In genomic region chr22:40057652-40058051, GRCh38 we compare ENCODE assay signal across 13 cellular contexts.
DNase-seq lines count a peak whose midpoint lies in the region; ATAC-seq and TF ChIP-seq lines count a peak whose summit lies in the region.
"Had no signal": no experiment of that assay in that cellular context is flagged by ENCODE, and none has a peak within 500 bp of the region (broad histone marks: within the 10 kb centered on the region; RNA-seq: fewer than 3 reads in every experiment).

No MANE protein-coding gene starts in this region.

- H3K27ac Mint-ChIP-seq in activated CD8-positive, alpha-beta memory T cell treated with anti-CD3 and anti-CD28 coated beads, Interleukin-2, amount 10 ng/mL, durations not matched to agents 7 days and 5 days: peak overlapping the region; percentile 65
- peak overlapping the region; percentile 96 for H3K27ac Mint-ChIP-seq in activated naive CD8-positive, alpha-beta T cell

- no peaks in the 10 kb centered on the region for H4K20me1 ChIP-seq in mammary epithelial cell (ENCODE audit: insufficient read depth, low read length)

- H3K27ac ChIP-seq in HEK293 (ENCODE audit: extremely low read depth, low read depth, low read length) (no peak overlapping the region), parathyroid adenoma (no peak overlapping the region), mammary epithelial cell (ENCODE audit: insufficient read depth, low read depth, low read length) (no peak overlapping the region)
- H3K27ac ChIP-seq: C4-2B, prostate gland had no signal

- intact Hi-C loops in mammary epithelial cell (cut with micrococcal nuclease): no loop called here

- H3K79me2 ChIP-seq in parathyroid adenoma: peaks cover 12% of the 10 kb centered on the region
- no peaks in the 10 kb centered on the region for H3K79me2 ChIP-seq in mammary epithelial cell (ENCODE audit: insufficient read depth, low read length)

- CTCF ChIA-PET in activated CD8-positive, alpha-beta memory T cell treated with anti-CD3 and anti-CD28 coated beads, Interleukin-2, amount 10 ng/mL, durations not matched to agents 7 days and 5 days (lab: Charles Lee): interaction anchor here (0.8 to 2.1 kb wide), 4 partner anchors 14 to 290 kb away, joined by 3 to 5 read pairs (median 4); no protein-coding TSS in a partner anchor
- CTCF ChIA-PET in HEK293 (lab: Yijun Ruan, JAX): no interaction called here
- CTCF ChIA-PET in mammary epithelial cell (lab: Charles Lee; ENCODE audit: low non-redundant PET): no interaction called here

- dilution Hi-C loops in mammary epithelial cell (cut with HindIII; ENCODE audit: low sequenced_read_pairs): loop anchor here (25.0 kb wide), 1 partner anchor 280 kb away; the partner anchor contains the start of gene ADSL

- H3K36me3 Mint-ChIP-seq in activated CD8-positive, alpha-beta memory T cell treated with anti-CD3 and anti-CD28 coated beads, Interleukin-2, amount 10 ng/mL, durations not matched to agents 7 days and 5 days: peaks cover 3% of the 10 kb centered on the region
- peaks cover 3% of the 10 kb centered on the region for H3K36me3 Mint-ChIP-seq in activated naive CD8-positive, alpha-beta T cell

- peaks cover 57% of the 10 kb centered on the region for H3K4me1 Mint-ChIP-seq in activated CD8-positive, alpha-beta memory T cell treated with anti-CD3 and anti-CD28 coated beads, Interleukin-2, amount 10 ng/mL, durations not matched to agents 7 days and 5 days
- H3K4me1 Mint-ChIP-seq in activated naive CD8-positive, alpha-beta T cell (ENCODE audit: low read depth): peaks cover 78% of the 10 kb centered on the region

- no peaks in the 10 kb centered on the region for H3K27me3 ChIP-seq in parathyroid adenoma (ENCODE audit: control insufficient read depth, insufficient read depth, low read length)
- H3K27me3 ChIP-seq in mammary epithelial cell (ENCODE audit: insufficient read depth, low read length): no peaks in the 10 kb centered on the region

- in situ Hi-C loops in mammary epithelial cell (cut with MboI; ENCODE audit: low sequenced_read_pairs in 2 of 2): no loop called here

- no peak for ATAC-seq in activated CD8-positive, alpha-beta memory T cell treated with anti-CD3 and anti-CD28 coated beads, Interleukin-2, amount 10 ng/mL, durations not matched to agents 7 days and 5 days
- no peak for ATAC-seq in GM21723 (IDR thresholded peaks at IDR 0.05; ENCODE audit: unreplicated experiment)

- no peak overlapping the region for H3K4me3 ChIP-seq in HEK293 (ENCODE audit: low read depth, low read length)
- no peak overlapping the region for H3K4me3 ChIP-seq in parathyroid adenoma (ENCODE audit: low read depth, low read length)
- H3K4me3 ChIP-seq in mammary epithelial cell (replicated peaks in 1 of 3; ENCODE audit: insufficient read depth in 1 of 3, low read depth in 2 of 3, low read length in 3 of 3): no peak overlapping the region
- H3K4me3 ChIP-seq: prostate gland had no signal

- BruUV-seq in mammary epithelial cell (replicated peaks; lab: Mats Ljungman, UMichigan): no TSS peak

- no peaks in the 10 kb centered on the region for H3K27me3 Mint-ChIP-seq in activated CD8-positive, alpha-beta memory T cell treated with anti-CD3 and anti-CD28 coated beads, Interleukin-2, amount 10 ng/mL, durations not matched to agents 7 days and 5 days
- H3K27me3 Mint-ChIP-seq in activated naive CD8-positive, alpha-beta T cell: no peaks in the 10 kb centered on the region

- POLR2A ChIA-PET in HEK293 (lab: Yijun Ruan, JAX): interaction anchor here (2.9 kb wide), 1 partner anchor 13 kb away, joined by 19 read pairs; no protein-coding TSS in a partner anchor

- no peak for DNase-seq in activated CD8-positive, alpha-beta memory T cell treated with anti-CD3 and anti-CD28 coated beads, Interleukin-2, amount 10 ng/mL, durations not matched to agents 7 days and 5 days
- DNase-seq in activated CD8-positive, alpha-beta memory T cell treated with anti-CD3 and anti-CD28 coated beads for 24 hours: no peak
- no peak for DNase-seq in mammary epithelial cell
- DNase-seq in Kasumi-1 (lab: John Stamatoyannopoulos, UW): no peak
- DNase-seq: effector CD8-positive, alpha-beta T cell; mesendoderm; NCI-H1694 treated with DMSO at 0.1 percent for 48 hours had no signal

- H2AFZ ChIP-seq in parathyroid adenoma (no peak overlapping the region), mammary epithelial cell (ENCODE audit: low read depth, low read length) (no peak overlapping the region)

- H3K4me1 ChIP-seq in HEK293 (ENCODE audit: control insufficient read depth, insufficient read depth, low read length) (peaks cover 13% of the 10 kb centered on the region), parathyroid adenoma (no peaks in the 10 kb centered on the region), mammary epithelial cell (ENCODE audit: insufficient read depth, low read length) (peaks cover 4% of the 10 kb centered on the region)
- H3K4me1 ChIP-seq: prostate gland had no signal

- H3K9me3 Mint-ChIP-seq in activated CD8-positive, alpha-beta memory T cell treated with anti-CD3 and anti-CD28 coated beads, Interleukin-2, amount 10 ng/mL, durations not matched to agents 7 days and 5 days (ENCODE audit: low read depth): no peaks in the 10 kb centered on the region
- no peaks in the 10 kb centered on the region for H3K9me3 Mint-ChIP-seq in activated naive CD8-positive, alpha-beta T cell (ENCODE audit: low read depth)

- H3K9ac ChIP-seq in parathyroid adenoma: no peak overlapping the region
- H3K9ac ChIP-seq in mammary epithelial cell (ENCODE audit: insufficient read depth, low read length): no peak overlapping the region

- H3K4me2 ChIP-seq in parathyroid adenoma (ENCODE audit: low read length): peak overlapping the region; percentile 21
- no peak overlapping the region for H3K4me2 ChIP-seq in mammary epithelial cell (ENCODE audit: insufficient read depth, low read depth, low read length)

- no peak overlapping the region for H3K4me3 Mint-ChIP-seq in activated CD8-positive, alpha-beta memory T cell treated with anti-CD3 and anti-CD28 coated beads, Interleukin-2, amount 10 ng/mL, durations not matched to agents 7 days and 5 days
- H3K4me3 Mint-ChIP-seq in activated naive CD8-positive, alpha-beta T cell: peak overlapping the region; percentile 59

- no peak for TF ChIP-seq CTCF in HEK293 (tag by site-specific recombination; IDR thresholded peaks at IDR 0.05)
- no peak for TF ChIP-seq CTCF in parathyroid adenoma (IDR thresholded peaks at IDR 0.05)
- no peak for TF ChIP-seq CTCF in mammary epithelial cell (conservative IDR thresholded peaks at IDR 0.05 in 1 of 2, IDR thresholded peaks at IDR 0.05 in 1 of 2; ENCODE audit: extremely low read depth in 1 of 2, insufficient read depth in 1 of 2, low read depth in 1 of 2, low read length in 2 of 2)

- H3K9me3 ChIP-seq in HEK293 (ENCODE audit: control insufficient read depth, insufficient read depth, low read depth, low read length) (no peaks in the 10 kb centered on the region), parathyroid adenoma (ENCODE audit: control insufficient read depth, low read length) (no peaks in the 10 kb centered on the region), mammary epithelial cell (replicated peaks; ENCODE audit: insufficient read depth, low read length) (no peaks in the 10 kb centered on the region)
- H3K9me3 ChIP-seq: prostate gland had no signal

- H3K36me3 ChIP-seq in HEK293 (ENCODE audit: control insufficient read depth in 2 of 2, insufficient read depth in 1 of 2, low read length in 2 of 2) (no peaks in the 10 kb centered on the region), parathyroid adenoma (ENCODE audit: control insufficient read depth, insufficient read depth, low read length) (no peaks in the 10 kb centered on the region), mammary epithelial cell (ENCODE audit: insufficient read depth, low read length) (no peaks in the 10 kb centered on the region)
- H3K36me3 ChIP-seq: prostate gland had no signal

TF ChIP-seq in HEK293, 187 proteins besides CTCF, POLR2A, EP300 and RAD21:
- TF ChIP-seq ATF2 (tag by site-specific recombination; IDR thresholded peaks at IDR 0.05; ENCODE audit: low read depth): no peak
- 0 out of 2 replicates have a peak, but pooled peaks have one; percentile 7 for TF ChIP-seq PRDM6 (tag by site-specific recombination; IDR thresholded peaks at IDR 0.05)
